In the genomic region with DNA sequence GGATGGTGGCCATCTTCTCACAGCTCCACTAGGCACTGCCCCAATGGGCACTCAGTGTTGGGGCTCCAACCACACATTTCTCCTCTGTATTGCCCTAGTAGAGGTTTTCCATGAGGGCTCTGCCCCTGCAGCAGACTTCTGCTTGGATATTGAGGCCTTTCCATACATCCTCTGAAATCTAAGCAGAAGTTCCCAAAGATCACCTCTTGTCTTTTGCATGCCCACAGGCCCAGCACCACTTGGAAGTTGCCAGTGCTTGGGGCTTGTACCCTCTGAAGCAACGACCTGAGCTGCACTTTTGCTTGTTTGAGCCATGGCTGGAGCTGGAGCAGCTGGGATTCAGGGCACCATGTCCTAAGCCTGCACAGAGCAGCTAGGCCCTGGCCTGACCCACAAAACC, we compare ENCODE assay signal across 5 cellular contexts.
"Had no signal": no experiment of that assay in that cellular context is flagged by ENCODE, and none has a peak within 500 bp of the region (broad histone marks: within the 10 kb centered on the region; RNA-seq: fewer than 3 reads in every experiment).

No MANE protein-coding gene starts in this region.

- H3K4me3 ChIP-seq: K562 had no signal

- DNase-seq: IMR-90, KBM-7 had no signal

- H3K27ac ChIP-seq: HL-60 had no signal

- ATAC-seq: HepG2, K562 had no signal
